12 cellular contexts compared by ENCODE assay signal in the genomic region with DNA sequence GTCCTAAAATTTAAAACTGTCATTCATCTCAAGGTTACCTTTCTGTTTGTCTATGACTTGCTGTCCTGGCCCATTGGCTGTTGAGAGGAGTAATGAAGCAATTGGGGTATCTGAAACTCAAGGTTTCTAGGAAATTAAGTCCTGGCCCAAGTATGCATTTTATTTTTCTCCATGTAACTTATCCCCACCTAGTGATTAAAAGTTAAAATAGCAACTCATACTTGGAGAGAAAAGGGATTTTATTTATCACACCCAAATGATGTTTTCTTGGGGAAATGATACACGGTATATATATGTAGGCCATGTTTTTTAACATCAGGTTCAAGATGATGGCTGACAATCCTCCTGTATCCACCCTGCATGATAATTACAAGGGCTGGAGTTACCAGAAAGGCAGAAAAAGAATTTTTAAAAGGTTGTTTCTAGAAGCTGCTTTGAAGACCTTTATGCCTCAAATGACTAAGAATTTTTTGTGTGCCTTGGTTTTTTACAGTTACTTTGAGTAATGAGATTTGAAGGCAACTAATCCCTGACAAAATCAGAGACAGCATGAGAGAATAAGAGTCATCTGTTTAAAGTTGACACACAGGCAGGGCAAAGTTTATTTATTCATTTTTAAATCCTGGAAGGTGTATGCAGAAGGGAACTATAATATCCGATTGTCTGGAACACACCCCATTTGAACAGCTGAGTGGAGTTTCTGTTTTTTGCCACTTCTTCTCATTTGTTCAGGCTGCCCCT. TPM values are rescaled to one million over a fixed set of nuclear protein-coding genes. Genes with fewer than 3 reads are reported as not detected.
DNase-seq lines count a peak whose midpoint lies in the region; ATAC-seq lines count a peak whose summit lies in the region.
"Had no signal": no experiment of that assay in that cellular context is flagged by ENCODE, and none has a peak within 500 bp of the region (broad histone marks: within the 10 kb centered on the region; RNA-seq: fewer than 3 reads in every experiment).

No MANE protein-coding gene starts in this region.

- DNase-seq in DMS 273 (lab: John Stamatoyannopoulos, UW; ENCODE audit: unreplicated experiment) (peak; percentile 26), DMS 273 treated with DMSO at 0.1 percent for 48 hours (lab: John Stamatoyannopoulos, UW) (no peak), NCI-H446 treated with DMSO at 0.1 percent for 48 hours (lab: John Stamatoyannopoulos, UW) (peak; percentile 21), dermis blood vessel endothelial cell (peak; percentile 19), renal cortical epithelial cell (ENCODE audit: low read depth) (peak; percentile 29), NCI-H1436 (lab: John Stamatoyannopoulos, UW) (no peak)
- DNase-seq in central memory CD4-positive, alpha-beta T cell: no peak
- DNase-seq: 8988T, NCI-H2107, SHP77 had no signal

- no peak for ATAC-seq in GM19324 (IDR thresholded peaks at IDR 0.05; ENCODE audit: low FRiP score, unreplicated experiment)

RNA-seq across cellular contexts. Expression of gene C6orf58, which starts 28.9 kb away (rescaled TPM):
- total RNA-seq in dermis blood vessel endothelial cell (not detected in 2 replicates), renal cortical epithelial cell (0.25 and 1.0 TPM in 2 replicates)
- total RNA-seq: activated CD4-positive, alpha-beta T cell treated with anti-CD3 and anti-CD28 coated beads for 36 hours had no signal

Comparison
In these comparisons a context has a peak if more than half of its experiments do, and no peak if none do; other contexts are left out.
1. DNase-seq: peak in DMS 273 (single experiment), NCI-H446 treated with DMSO at 0.1 percent for 48 hours (single experiment), dermis blood vessel endothelial cell (single experiment) and renal cortical epithelial cell (single experiment); none in DMS 273 treated with DMSO at 0.1 percent for 48 hours (single experiment), NCI-H1436 (single experiment) and central memory CD4-positive, alpha-beta T cell (single experiment).